In the genomic region with DNA sequence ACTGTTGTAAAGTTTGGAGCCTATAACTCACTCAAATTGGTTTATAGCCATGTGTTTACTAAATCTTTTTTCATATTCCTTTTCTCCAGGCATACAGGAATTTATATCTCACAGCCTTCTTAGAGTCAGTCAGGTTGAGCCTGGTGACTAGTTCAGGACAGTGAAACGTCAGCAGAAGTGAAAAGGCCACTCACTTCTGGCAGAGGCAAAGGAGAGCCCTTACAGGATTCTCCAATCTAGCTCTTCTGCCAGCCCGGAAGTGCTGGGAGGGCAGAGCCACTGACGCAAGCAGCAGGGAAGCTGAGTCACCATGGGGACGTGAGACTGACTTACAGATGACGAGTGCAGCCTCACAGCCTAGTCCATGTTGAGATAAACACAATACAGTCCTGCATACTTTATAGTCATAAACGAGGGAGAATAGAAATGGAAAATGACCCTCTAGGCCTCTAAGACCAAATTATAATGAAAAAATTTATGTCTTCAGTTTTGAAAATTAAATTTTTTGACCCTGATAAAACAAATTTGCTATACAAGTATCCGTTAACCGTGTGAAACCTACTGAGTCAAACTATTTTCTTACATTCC, we compare ENCODE assay signal across 1 cellular context.
TF ChIP-seq lines count a peak whose summit lies in the region.

No MANE protein-coding gene starts in this region.

TF ChIP-seq in HepG2, 621 proteins besides CTCF, POLR2A, EP300 and RAD21 (continued from another document and continues in another):
- TF ChIP-seq, protein P1, sequence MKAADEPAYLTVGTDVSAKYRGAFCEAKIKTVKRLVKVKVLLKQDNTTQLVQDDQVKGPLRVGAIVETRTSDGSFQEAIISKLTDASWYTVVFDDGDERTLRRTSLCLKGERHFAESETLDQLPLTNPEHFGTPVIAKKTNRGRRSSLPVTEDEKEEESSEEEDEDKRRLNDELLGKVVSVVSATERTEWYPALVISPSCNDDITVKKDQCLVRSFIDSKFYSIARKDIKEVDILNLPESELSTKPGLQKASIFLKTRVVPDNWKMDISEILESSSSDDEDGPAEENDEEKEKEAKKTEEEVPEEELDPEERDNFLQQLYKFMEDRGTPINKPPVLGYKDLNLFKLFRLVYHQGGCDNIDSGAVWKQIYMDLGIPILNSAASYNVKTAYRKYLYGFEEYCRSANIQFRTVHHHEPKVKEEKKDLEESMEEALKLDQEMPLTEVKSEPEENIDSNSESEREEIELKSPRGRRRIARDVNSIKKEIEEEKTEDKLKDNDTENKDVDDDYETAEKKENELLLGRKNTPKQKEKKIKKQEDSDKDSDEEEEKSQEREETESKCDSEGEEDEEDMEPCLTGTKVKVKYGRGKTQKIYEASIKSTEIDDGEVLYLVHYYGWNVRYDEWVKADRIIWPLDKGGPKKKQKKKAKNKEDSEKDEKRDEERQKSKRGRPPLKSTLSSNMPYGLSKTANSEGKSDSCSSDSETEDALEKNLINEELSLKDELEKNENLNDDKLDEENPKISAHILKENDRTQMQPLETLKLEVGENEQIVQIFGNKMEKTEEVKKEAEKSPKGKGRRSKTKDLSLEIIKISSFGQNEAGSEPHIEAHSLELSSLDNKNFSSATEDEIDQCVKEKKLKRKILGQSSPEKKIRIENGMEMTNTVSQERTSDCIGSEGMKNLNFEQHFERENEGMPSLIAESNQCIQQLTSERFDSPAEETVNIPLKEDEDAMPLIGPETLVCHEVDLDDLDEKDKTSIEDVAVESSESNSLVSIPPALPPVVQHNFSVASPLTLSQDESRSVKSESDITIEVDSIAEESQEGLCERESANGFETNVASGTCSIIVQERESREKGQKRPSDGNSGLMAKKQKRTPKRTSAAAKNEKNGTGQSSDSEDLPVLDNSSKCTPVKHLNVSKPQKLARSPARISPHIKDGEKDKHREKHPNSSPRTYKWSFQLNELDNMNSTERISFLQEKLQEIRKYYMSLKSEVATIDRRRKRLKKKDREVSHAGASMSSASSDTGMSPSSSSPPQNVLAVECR (CRISPR knock-in tag; IDR thresholded peaks at IDR 0.05; ENCODE audit: borderline replicate concordance) = peak; percentile 46; the same call in 1 of the 2 replicates
- TF ChIP-seq ZNF224 (CRISPR knock-in tag; IDR thresholded peaks at IDR 0.05) = no peak
- no peak for TF ChIP-seq ZNF382 (CRISPR knock-in tag; IDR thresholded peaks at IDR 0.05; ENCODE audit: borderline replicate concordance)
- no peak for TF ChIP-seq PTBP1 (IDR thresholded peaks at IDR 0.05; ENCODE audit: low read depth, low read length, poor library complexity, severe bottlenecking)
- no peak for TF ChIP-seq CC2D1A (CRISPR knock-in tag; IDR thresholded peaks at IDR 0.05)
- TF ChIP-seq ZNF572 (CRISPR knock-in tag; IDR thresholded peaks at IDR 0.05) = no peak
- TF ChIP-seq MAZ (IDR thresholded peaks at IDR 0.05; ENCODE audit: borderline replicate concordance, low read depth, low read length) = no peak; the same call in 1 of the 2 replicates
- TF ChIP-seq MAZ (CRISPR knock-in tag; IDR thresholded peaks at IDR 0.05; ENCODE audit: low read depth) = peak; percentile 40; the same call in 1 of the 2 replicates
- TF ChIP-seq DMTF1 (CRISPR knock-in tag; IDR thresholded peaks at IDR 0.05) = no peak
- no peak for TF ChIP-seq ATF7-NPFF (CRISPR knock-in tag; IDR thresholded peaks at IDR 0.05; ENCODE audit: low read depth)
- TF ChIP-seq JUNB (CRISPR knock-in tag; IDR thresholded peaks at IDR 0.05; ENCODE audit: borderline replicate concordance) = no peak
- no peak for TF ChIP-seq KDM1A (CRISPR knock-in tag; IDR thresholded peaks at IDR 0.05)
- TF ChIP-seq ZNF446 (CRISPR knock-in tag; IDR thresholded peaks at IDR 0.05) = no peak
- no peak for TF ChIP-seq ZNF839 (CRISPR knock-in tag; IDR thresholded peaks at IDR 0.05; ENCODE audit: borderline replicate concordance)
- TF ChIP-seq SP1 (IDR thresholded peaks at IDR 0.05) = no peak
- peak; percentile 53; the same call in 1 of the 2 replicates for TF ChIP-seq SP1 (CRISPR knock-in tag; IDR thresholded peaks at IDR 0.05)
- peak; percentile 39; the same call in 1 of the 2 replicates for TF ChIP-seq RXRA (CRISPR knock-in tag; IDR thresholded peaks at IDR 0.05)
- TF ChIP-seq HOXA5 (CRISPR knock-in tag; IDR thresholded peaks at IDR 0.05) = peak; percentile 30; the same call in 1 of the 2 replicates
- TF ChIP-seq MEIS1 (CRISPR knock-in tag; IDR thresholded peaks at IDR 0.05; ENCODE audit: borderline replicate concordance) = no peak
- no peak for TF ChIP-seq GZF1 (CRISPR knock-in tag; IDR thresholded peaks at IDR 0.05)
- TF ChIP-seq NR1H2 (CRISPR knock-in tag; IDR thresholded peaks at IDR 0.05; ENCODE audit: borderline replicate concordance, low read depth) = no peak
- TF ChIP-seq, protein P2, sequence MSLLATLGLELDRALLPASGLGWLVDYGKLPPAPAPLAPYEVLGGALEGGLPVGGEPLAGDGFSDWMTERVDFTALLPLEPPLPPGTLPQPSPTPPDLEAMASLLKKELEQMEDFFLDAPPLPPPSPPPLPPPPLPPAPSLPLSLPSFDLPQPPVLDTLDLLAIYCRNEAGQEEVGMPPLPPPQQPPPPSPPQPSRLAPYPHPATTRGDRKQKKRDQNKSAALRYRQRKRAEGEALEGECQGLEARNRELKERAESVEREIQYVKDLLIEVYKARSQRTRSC (CRISPR knock-in tag; IDR thresholded peaks at IDR 0.05; ENCODE audit: low read depth) = no peak; the same call in 1 of the 2 replicates
- TF ChIP-seq CENPT (CRISPR knock-in tag; IDR thresholded peaks at IDR 0.05; ENCODE audit: low read depth) = no peak
- no peak for TF ChIP-seq ZNF282 (IDR thresholded peaks at IDR 0.05; ENCODE audit: partially characterized antibody)
- TF ChIP-seq, protein P3, sequence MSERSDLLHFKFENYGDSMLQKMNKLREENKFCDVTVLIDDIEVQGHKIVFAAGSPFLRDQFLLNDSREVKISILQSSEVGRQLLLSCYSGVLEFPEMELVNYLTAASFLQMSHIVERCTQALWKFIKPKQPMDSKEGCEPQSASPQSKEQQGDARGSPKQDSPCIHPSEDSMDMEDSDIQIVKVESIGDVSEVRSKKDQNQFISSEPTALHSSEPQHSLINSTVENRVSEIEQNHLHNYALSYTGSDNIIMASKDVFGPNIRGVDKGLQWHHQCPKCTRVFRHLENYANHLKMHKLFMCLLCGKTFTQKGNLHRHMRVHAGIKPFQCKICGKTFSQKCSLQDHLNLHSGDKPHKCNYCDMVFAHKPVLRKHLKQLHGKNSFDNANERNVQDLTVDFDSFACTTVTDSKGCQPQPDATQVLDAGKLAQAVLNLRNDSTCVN (CRISPR knock-in tag; IDR thresholded peaks at IDR 0.05; ENCODE audit: borderline replicate concordance) = 0 out of 2 replicates have a peak, but pooled peaks have one; percentile 74
- no peak for TF ChIP-seq ZEB1 (IDR thresholded peaks at IDR 0.05; ENCODE audit: insufficient replicate concordance, low read depth)
- no peak for TF ChIP-seq ZBTB40 (IDR thresholded peaks at IDR 0.05)
- TF ChIP-seq ZBTB40 (CRISPR knock-in tag; IDR thresholded peaks at IDR 0.05) = no peak
- TF ChIP-seq ZNF430 (CRISPR knock-in tag; IDR thresholded peaks at IDR 0.05) = no peak
- no peak for TF ChIP-seq CHD4 (IDR thresholded peaks at IDR 0.05; ENCODE audit: borderline replicate concordance, low read length)
- TF ChIP-seq CEBPG (CRISPR knock-in tag; IDR thresholded peaks at IDR 0.05) = peak; percentile 94
- no peak for TF ChIP-seq ZNF256 (CRISPR knock-in tag; conservative IDR thresholded peaks at IDR 0.05)
- peak; percentile 66; the same call in 1 of the 2 replicates for TF ChIP-seq HMG20A (CRISPR knock-in tag; IDR thresholded peaks at IDR 0.05; ENCODE audit: borderline replicate concordance)
- TF ChIP-seq PLRG1 (conservative IDR thresholded peaks at IDR 0.05) = no peak
- no peak for TF ChIP-seq TOE1 (CRISPR knock-in tag; IDR thresholded peaks at IDR 0.05)
- TF ChIP-seq FOXA1 (IDR thresholded peaks at IDR 0.05) = no peak
- no peak; the same call in 1 of the 2 replicates for TF ChIP-seq FOXA1 (CRISPR knock-in tag; IDR thresholded peaks at IDR 0.05)
- no peak for TF ChIP-seq ZNF362 (CRISPR knock-in tag; IDR thresholded peaks at IDR 0.05; ENCODE audit: borderline replicate concordance)
- no peak for TF ChIP-seq ZNF501 (CRISPR knock-in tag; IDR thresholded peaks at IDR 0.05)
- TF ChIP-seq PHF21A (CRISPR knock-in tag; IDR thresholded peaks at IDR 0.05) = peak; percentile 43; the same call in 1 of the 2 replicates
- no peak for TF ChIP-seq ZNF317 (CRISPR knock-in tag; IDR thresholded peaks at IDR 0.05)
- no peak for TF ChIP-seq TFDP2 (CRISPR knock-in tag; IDR thresholded peaks at IDR 0.05)
